ENCODE assay signal across 10 cellular contexts in the genomic region with DNA sequence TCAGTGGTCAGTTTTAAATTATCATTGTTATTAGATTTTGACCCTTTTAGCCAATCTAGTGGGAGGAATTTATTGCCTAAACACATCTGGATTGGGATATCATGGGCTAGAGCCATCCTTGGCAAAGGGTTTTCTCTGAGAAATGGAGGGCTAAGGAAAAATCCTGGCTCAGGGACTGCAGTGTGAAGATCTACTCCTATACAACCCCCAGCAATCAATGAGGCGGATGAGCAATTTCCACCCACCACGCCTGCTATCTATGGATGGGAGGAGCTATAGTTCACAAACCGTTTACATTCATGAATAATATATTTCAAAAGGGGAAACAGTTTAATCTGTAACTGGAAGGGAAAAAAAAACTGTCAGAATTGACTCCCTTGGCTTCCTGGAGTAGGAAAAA. TPM values are rescaled to one million over a fixed set of nuclear protein-coding genes. Genes with fewer than 3 reads are reported as not detected.
A peak's percentile ranks its signal among the peaks of the same experiment; 100 is the strongest.
DNase-seq lines count a peak whose midpoint lies in the region; ATAC-seq and TF ChIP-seq lines count a peak whose summit lies in the region.
"Had no signal": no experiment of that assay in that cellular context is flagged by ENCODE, and none has a peak within 500 bp of the region (broad histone marks: within the 10 kb centered on the region; RNA-seq: fewer than 3 reads in every experiment).

No MANE protein-coding gene starts in this region.

- TF ChIP-seq CTCF in A673 (conservative IDR thresholded peaks at IDR 0.05; ENCODE audit: low read depth, low read length): no peak
- TF ChIP-seq CTCF in cardiac fibroblast (IDR thresholded peaks at IDR 0.05; ENCODE audit: low read depth, low read length): no peak

- no peak overlapping the region for H3K27ac Mint-ChIP-seq in naive thymus-derived CD8-positive, alpha-beta T cell
- H3K27ac Mint-ChIP-seq in activated CD4-positive, alpha-beta memory T cell treated with anti-CD3 and anti-CD28 coated beads for 36 hours: no peak overlapping the region

- H3K9me3 ChIP-seq in A673 (ENCODE audit: low read depth, low read length, poor library complexity, severe bottlenecking) (no peaks in the 10 kb centered on the region), MG63 (no peaks in the 10 kb centered on the region), muscle layer of duodenum (ENCODE audit: control insufficient read depth in 1 of 2, low read length in 2 of 2) (no peaks in the 10 kb centered on the region)

- no peak for ATAC-seq in HG02884 (IDR thresholded peaks at IDR 0.05; ENCODE audit: unreplicated experiment)
- ATAC-seq in naive thymus-derived CD8-positive, alpha-beta T cell: no peak

- CTCF ChIA-PET in A673 (lab: Charles Lee): no interaction called here
- CTCF ChIA-PET in activated CD4-positive, alpha-beta memory T cell treated with anti-CD3 and anti-CD28 coated beads for 36 hours (lab: Charles Lee): interaction anchor here (1.6 to 2.9 kb wide), 5 partner anchors 8 to 355 kb away, joined by 4 to 28 read pairs (median 10); no protein-coding TSS in a partner anchor

- POLR2A ChIA-PET in A673 (lab: Charles Lee; ENCODE audit: low non-redundant PET): interaction anchor here (0.6 to 0.7 kb wide), 4 partner anchors 264 to 334 kb away, joined by 3 to 5 read pairs (median 3); a partner anchor contains a TSS
- POLR2A ChIA-PET in naive thymus-derived CD8-positive, alpha-beta T cell (lab: Charles Lee): no interaction called here
- POLR2A ChIA-PET in activated CD4-positive, alpha-beta memory T cell treated with anti-CD3 and anti-CD28 coated beads for 36 hours (lab: Charles Lee): no interaction called here

- peak; percentile 78 for DNase-seq in A673 (ENCODE audit: low spot score)
- peak; percentile 24 for DNase-seq in MG63
- peak; percentile 32 to 44 for DNase-seq in cardiac fibroblast (ENCODE audit: low read depth in 2 of 2)
- no peak for DNase-seq in naive thymus-derived CD8-positive, alpha-beta T cell
- DNase-seq in activated CD4-positive, alpha-beta memory T cell treated with anti-CD3 and anti-CD28 coated beads for 36 hours: no peak
- no peak for DNase-seq in AG08395 (ENCODE audit: low spot score)
- DNase-seq: midbrain, NCI-H2081 had no signal

- BruUV-seq in A673 (replicated peaks; lab: Mats Ljungman, UMichigan): no TSS peak

- H3K27me3 Mint-ChIP-seq in naive thymus-derived CD8-positive, alpha-beta T cell: peaks cover 37 to 85% (median 53%) of the 10 kb centered on the region in 5 donors
- H3K27me3 Mint-ChIP-seq in activated CD4-positive, alpha-beta memory T cell treated with anti-CD3 and anti-CD28 coated beads for 36 hours: peaks cover 61% of the 10 kb centered on the region

- H3K27me3 ChIP-seq in A673 (replicated peaks; ENCODE audit: insufficient read depth, low read depth, low read length, poor library complexity) (no peaks in the 10 kb centered on the region), MG63 (no peaks in the 10 kb centered on the region), muscle layer of duodenum (ENCODE audit: low read depth, low read length) (peaks cover 8% of the 10 kb centered on the region)

- H3K36me3 Mint-ChIP-seq in naive thymus-derived CD8-positive, alpha-beta T cell: no peaks in the 10 kb centered on the region
- H3K36me3 Mint-ChIP-seq in activated CD4-positive, alpha-beta memory T cell treated with anti-CD3 and anti-CD28 coated beads for 36 hours: no peaks in the 10 kb centered on the region

- H3K36me3 ChIP-seq in A673 (ENCODE audit: insufficient read depth, low read length, poor library complexity, severe bottlenecking) (peaks cover 63% of the 10 kb centered on the region), MG63 (peaks cover 63% of the 10 kb centered on the region), muscle layer of duodenum (ENCODE audit: control insufficient read depth in 1 of 2, insufficient read depth in 2 of 2, low read length in 2 of 2) (peaks cover 0 to 9% of the 10 kb centered on the region in 2 donors)

- H3K4me3 ChIP-seq in A673 (ENCODE audit: low read depth, low read length, poor library complexity, severe bottlenecking) (peak overlapping the region; percentile 90), MG63 (peak overlapping the region; percentile 65), cardiac fibroblast (replicated peaks in 1 of 2; ENCODE audit: low read depth in 2 of 2, low read length in 2 of 2) (peak overlapping the region; percentile 69 to 91), muscle layer of duodenum (ENCODE audit: low read depth in 1 of 2, low read length in 2 of 2) (peak overlapping the region; percentile 87 to 90)

- H3K9me3 Mint-ChIP-seq in naive thymus-derived CD8-positive, alpha-beta T cell: no peaks in the 10 kb centered on the region
- H3K9me3 Mint-ChIP-seq in activated CD4-positive, alpha-beta memory T cell treated with anti-CD3 and anti-CD28 coated beads for 36 hours: no peaks in the 10 kb centered on the region

- peaks cover 26% of the 10 kb centered on the region for H3K4me1 ChIP-seq in A673 (ENCODE audit: insufficient read depth, low read length, poor library complexity, severe bottlenecking)
- H3K4me1 ChIP-seq in muscle layer of duodenum (ENCODE audit: control insufficient read depth in 1 of 2, insufficient read depth in 2 of 2, low read length in 2 of 2): peaks cover 0 to 36% of the 10 kb centered on the region in 2 donors

- H3K4me3 Mint-ChIP-seq in naive thymus-derived CD8-positive, alpha-beta T cell: peak overlapping the region in 1 of 10 donors; percentile 18
- no peak overlapping the region for H3K4me3 Mint-ChIP-seq in activated CD4-positive, alpha-beta memory T cell treated with anti-CD3 and anti-CD28 coated beads for 36 hours

- intact Hi-C loops in A673 (cut with micrococcal nuclease; ENCODE audit: unreplicated experiment): loop anchor here (2.0 kb wide), 2 partner anchors 27 to 269 kb away; no protein-coding TSS in a partner anchor
- intact Hi-C loops in activated CD4-positive, alpha-beta memory T cell treated with anti-CD3 and anti-CD28 coated beads for 36 hours (cut with micrococcal nuclease): loop anchor here (10.0 kb wide), 1 partner anchor 277 kb away; no protein-coding TSS in a partner anchor

- peaks cover 16 to 28% (median 22%) of the 10 kb centered on the region in 4 donors for H3K4me1 Mint-ChIP-seq in naive thymus-derived CD8-positive, alpha-beta T cell
- peaks cover 21% of the 10 kb centered on the region for H3K4me1 Mint-ChIP-seq in activated CD4-positive, alpha-beta memory T cell treated with anti-CD3 and anti-CD28 coated beads for 36 hours (ENCODE audit: low read depth)

- H3K27ac ChIP-seq in A673 (ENCODE audit: low read depth, low read length, poor library complexity, severe bottlenecking) (peak overlapping the region; percentile 100), muscle layer of duodenum (ENCODE audit: low read length) (peak overlapping the region; percentile 83)

RNA-seq across cellular contexts. Expression of a gene that starts 2.7 kb away (rescaled TPM):
- total RNA-seq in A673 (2021): 1,757 and 2,074 TPM in 2 replicates
- total RNA-seq in MG63 (2014; rRNA removed; shearing (Covaris generic); ENCODE audit: low replicate concordance): 287 and 342 TPM in 2 replicates
- not detected for total RNA-seq in naive thymus-derived CD8-positive, alpha-beta T cell
- polyA plus RNA-seq in naive thymus-derived CD8-positive, alpha-beta T cell: not detected
- under 1 TPM; 0.07 to 0.19 TPM for total RNA-seq in activated CD4-positive, alpha-beta memory T cell treated with anti-CD3 and anti-CD28 coated beads for 36 hours

RNA-seq across cellular contexts. Expression of a gene that starts 28.0 kb away (rescaled TPM):
- total RNA-seq in A673 (2021): 265 and 286 TPM in 2 replicates
- total RNA-seq in MG63 (2014; rRNA removed; shearing (Covaris generic); ENCODE audit: low replicate concordance): 55.9 and 58.1 TPM in 2 replicates
- total RNA-seq in naive thymus-derived CD8-positive, alpha-beta T cell: not detected
- not detected for polyA plus RNA-seq in naive thymus-derived CD8-positive, alpha-beta T cell
- total RNA-seq in activated CD4-positive, alpha-beta memory T cell treated with anti-CD3 and anti-CD28 coated beads for 36 hours: not detected

Comparison
In these comparisons a context has a peak if more than half of its experiments do, and no peak if none do; other contexts are left out.
1. DNase-seq: peak in A673 (single experiment), MG63 (single experiment) and cardiac fibroblast (2 of 2); none in naive thymus-derived CD8-positive, alpha-beta T cell (0 of 10), activated CD4-positive, alpha-beta memory T cell treated with anti-CD3 and anti-CD28 coated beads for 36 hours (single experiment) and AG08395 (single experiment).
2. RNA of a gene that starts 2.7 kb away (total RNA-seq): 1,757 to 2,074 TPM in A673 and 287 to 342 TPM in MG63; 0.07 to 0.19 TPM in activated CD4-positive, alpha-beta memory T cell treated with anti-CD3 and anti-CD28 coated beads for 36 hours and not detected in naive thymus-derived CD8-positive, alpha-beta T cell; every median in the first group is over 100 times any median in the second.
3. RNA of a gene that starts 28.0 kb away (total RNA-seq): 265 to 286 TPM in A673 and 55.9 to 58.1 TPM in MG63; not detected in naive thymus-derived CD8-positive, alpha-beta T cell and not detected in activated CD4-positive, alpha-beta memory T cell treated with anti-CD3 and anti-CD28 coated beads for 36 hours; every median in the first group is over 10 times any median in the second.
4. Peak in every context shown above with its lines, with median percentiles within 50 percentile points of each other: H3K4me3 ChIP-seq.